19 cellular contexts compared by ENCODE assay signal in genomic region chr16:74657873-74658642, GRCh38. TPM values are rescaled to one million over a fixed set of nuclear protein-coding genes. Genes with fewer than 3 reads are reported as not detected.
DNase-seq lines count a peak whose midpoint lies in the region; ATAC-seq and TF ChIP-seq lines count a peak whose summit lies in the region.
"Had no signal": no experiment of that assay in that cellular context is flagged by ENCODE, and none has a peak within 500 bp of the region (broad histone marks: within the 10 kb centered on the region; RNA-seq: fewer than 3 reads in every experiment).

No MANE protein-coding gene starts in this region.

- H3K4me2 ChIP-seq in BLaER1: peak overlapping the region; percentile 44
- H3K4me2 ChIP-seq: hepatocyte, SK-N-SH had no signal

- POLR2A ChIA-PET in CD8-positive, alpha-beta T cell (lab: Charles Lee): interaction anchor here (0.6 kb wide), 1 partner anchor 775 kb away, joined by 6 read pairs; the partner anchor contains the start of gene CFDP1
- POLR2A ChIA-PET in activated CD8-positive, alpha-beta T cell treated with anti-CD3 and anti-CD28 coated beads, Interleukin-2, amount 10 ng/mL, durations not matched to agents 7 days and 5 days (lab: Charles Lee): interaction anchor here (0.7 to 2.2 kb wide), 2 partner anchors 9 to 37 kb away, joined by 3 to 10 read pairs; partner anchors contain the start of gene RFWD3

- CTCF ChIA-PET in CD8-positive, alpha-beta T cell (lab: Charles Lee): no interaction called here
- CTCF ChIA-PET in activated CD8-positive, alpha-beta T cell treated with anti-CD3 and anti-CD28 coated beads, Interleukin-2, amount 10 ng/mL, durations not matched to agents 7 days and 5 days (lab: Charles Lee): no interaction called here

- H3K36me3 Mint-ChIP-seq in CD8-positive, alpha-beta T cell: peaks cover 78% of the 10 kb centered on the region
- H3K36me3 Mint-ChIP-seq in activated CD8-positive, alpha-beta T cell treated with anti-CD3 and anti-CD28 coated beads, Interleukin-2, amount 10 ng/mL, durations not matched to agents 7 days and 5 days (ENCODE audit: low read depth): peaks cover 78% of the 10 kb centered on the region
- H3K36me3 Mint-ChIP-seq in immature natural killer cell: peaks cover 6 to 36% (median 11%) of the 10 kb centered on the region in 3 donors

- no peak overlapping the region for H3K9ac ChIP-seq in BLaER1
- H3K9ac ChIP-seq: SK-N-SH had no signal

- intact Hi-C loops in CD8-positive, alpha-beta T cell (cut with DNase I, micrococcal nuclease): no loop called here
- intact Hi-C loops in left ventricle myocardium superior (cut with micrococcal nuclease): no loop called here

- TF ChIP-seq CTCF in CD8-positive, alpha-beta T cell (IDR thresholded peaks at IDR 0.05): no peak

- peaks cover 57% of the 10 kb centered on the region for H3K4me1 ChIP-seq in BLaER1
- peaks cover 46% of the 10 kb centered on the region for H3K4me1 ChIP-seq in CD8-positive, alpha-beta T cell (ENCODE audit: insufficient read depth, low read length)
- H3K4me1 ChIP-seq: breast epithelium had no signal

- peaks cover 100% of the 10 kb centered on the region for H4K20me1 ChIP-seq in BLaER1

- H3K4me3 ChIP-seq in BLaER1: no peak overlapping the region
- no peak overlapping the region for H3K4me3 ChIP-seq in CD8-positive, alpha-beta T cell (ENCODE audit: low read depth, low read length)
- H3K4me3 ChIP-seq: breast epithelium, hepatocyte had no signal

- peaks cover 78% of the 10 kb centered on the region for H3K4me1 Mint-ChIP-seq in CD8-positive, alpha-beta T cell (ENCODE audit: low read depth)
- H3K4me1 Mint-ChIP-seq in activated CD8-positive, alpha-beta T cell treated with anti-CD3 and anti-CD28 coated beads, Interleukin-2, amount 10 ng/mL, durations not matched to agents 7 days and 5 days (ENCODE audit: low read depth): peaks cover 76% of the 10 kb centered on the region
- peaks cover 57 to 89% of the 10 kb centered on the region in 2 donors for H3K4me1 Mint-ChIP-seq in immature natural killer cell

- H3K27ac ChIP-seq in BLaER1: no peak overlapping the region
- H3K27ac ChIP-seq in CD8-positive, alpha-beta T cell (ENCODE audit: low read depth, low read length): no peak overlapping the region
- H3K27ac ChIP-seq: breast epithelium, hepatocyte had no signal

- H3K27me3 ChIP-seq in BLaER1: no peaks in the 10 kb centered on the region
- H3K27me3 ChIP-seq in CD8-positive, alpha-beta T cell (ENCODE audit: insufficient read depth, low read length): no peaks in the 10 kb centered on the region
- H3K27me3 ChIP-seq: breast epithelium, hepatocyte had no signal

- no peaks in the 10 kb centered on the region for H3K9me3 ChIP-seq in BLaER1
- H3K9me3 ChIP-seq in CD8-positive, alpha-beta T cell (ENCODE audit: low read length): no peaks in the 10 kb centered on the region
- H3K9me3 ChIP-seq: breast epithelium, SK-N-SH had no signal

- no peaks in the 10 kb centered on the region for H3K9me3 Mint-ChIP-seq in CD8-positive, alpha-beta T cell
- H3K9me3 Mint-ChIP-seq in activated CD8-positive, alpha-beta T cell treated with anti-CD3 and anti-CD28 coated beads, Interleukin-2, amount 10 ng/mL, durations not matched to agents 7 days and 5 days (ENCODE audit: insufficient read depth): no peaks in the 10 kb centered on the region
- no peaks in the 10 kb centered on the region for H3K9me3 Mint-ChIP-seq in immature natural killer cell
- H3K9me3 Mint-ChIP-seq: activated naive CD4-positive, alpha-beta T cell treated with anti-CD3 and anti-CD28 coated beads, Interleukin-2, amount 50 U/mL, for 72 hours had no signal

- no peak for ATAC-seq in CD8-positive, alpha-beta T cell
- ATAC-seq in activated CD8-positive, alpha-beta T cell treated with anti-CD3 and anti-CD28 coated beads, Interleukin-2, amount 10 ng/mL, durations not matched to agents 7 days and 5 days: no peak
- ATAC-seq in left ventricle myocardium superior: no peak
- ATAC-seq in GM18517 (IDR thresholded peaks at IDR 0.05; ENCODE audit: unreplicated experiment): no peak
- ATAC-seq in HG02970 (IDR thresholded peaks at IDR 0.05; ENCODE audit: low FRiP score, unreplicated experiment): no peak
- ATAC-seq: HepG2, Panc1 had no signal

- peak overlapping the region; percentile 68 for H3K27ac Mint-ChIP-seq in CD8-positive, alpha-beta T cell
- no peak overlapping the region for H3K27ac Mint-ChIP-seq in activated CD8-positive, alpha-beta T cell treated with anti-CD3 and anti-CD28 coated beads, Interleukin-2, amount 10 ng/mL, durations not matched to agents 7 days and 5 days
- H3K27ac Mint-ChIP-seq in immature natural killer cell: peak overlapping the region in 5 of 6 donors; percentile 23 to 85 (median 31)

- peak overlapping the region; percentile 23 for H3K4me3 Mint-ChIP-seq in CD8-positive, alpha-beta T cell
- H3K4me3 Mint-ChIP-seq in activated CD8-positive, alpha-beta T cell treated with anti-CD3 and anti-CD28 coated beads, Interleukin-2, amount 10 ng/mL, durations not matched to agents 7 days and 5 days: peak overlapping the region; percentile 27
- H3K4me3 Mint-ChIP-seq in immature natural killer cell: peak overlapping the region in 4 of 5 donors; percentile 8 to 35 (median 20)

- H3K36me3 ChIP-seq in BLaER1: peaks cover 98% of the 10 kb centered on the region
- peaks cover 26% of the 10 kb centered on the region for H3K36me3 ChIP-seq in CD8-positive, alpha-beta T cell (ENCODE audit: insufficient read depth, low read length)
- H3K36me3 ChIP-seq: breast epithelium had no signal

- no peaks in the 10 kb centered on the region for H3K27me3 Mint-ChIP-seq in CD8-positive, alpha-beta T cell (ENCODE audit: low read depth)
- H3K27me3 Mint-ChIP-seq in activated CD8-positive, alpha-beta T cell treated with anti-CD3 and anti-CD28 coated beads, Interleukin-2, amount 10 ng/mL, durations not matched to agents 7 days and 5 days (ENCODE audit: low read depth): no peaks in the 10 kb centered on the region
- H3K27me3 Mint-ChIP-seq in immature natural killer cell (ENCODE audit: low read depth in 3 of 3): no peaks in the 10 kb centered on the region

- no peak for DNase-seq in CD8-positive, alpha-beta T cell
- DNase-seq in activated CD8-positive, alpha-beta T cell treated with anti-CD3 and anti-CD28 coated beads, Interleukin-2, amount 10 ng/mL, durations not matched to agents 7 days and 5 days: no peak
- no peak for DNase-seq in immature natural killer cell
- no peak for DNase-seq in left ventricle myocardium superior
- DNase-seq in NAMALWA (ENCODE audit: low spot score): no peak
- DNase-seq: DMS53; kidney glomerular epithelial cell; MM.1S; NCI-H774; SK-N-SH; stimulated activated CD4-positive, alpha-beta T cell treated with anti-CD3 and anti-CD28 coated beads, Interleukin-2, amount 100 ng/mL, for 48 hours had no signal

RNA-seq across cellular contexts. Expression of gene RFWD3, which starts 8.6 kb away (rescaled TPM):
- 10 to 100 TPM; 43.7 to 49.7 TPM for total RNA-seq in CD8-positive, alpha-beta T cell
- 100 to 1,000 TPM; 119 to 120 TPM for total RNA-seq in activated CD8-positive, alpha-beta T cell treated with anti-CD3 and anti-CD28 coated beads, Interleukin-2, amount 10 ng/mL, durations not matched to agents 7 days and 5 days
- polyA plus RNA-seq in immature natural killer cell: 10 to 100 TPM in 2 of 3 donors, 1 to 10 TPM in 1; 8.3 to 21.7 (median 14.5) TPM
- total RNA-seq in left ventricle myocardium superior: 4.6 TPM

RNA-seq across cellular contexts. Expression of gene MLKL, which starts 42.6 kb away (rescaled TPM):
- total RNA-seq in CD8-positive, alpha-beta T cell: 10 to 100 TPM; 12.1 to 13.2 TPM
- 10 to 100 TPM; 29.5 to 31.3 TPM for total RNA-seq in activated CD8-positive, alpha-beta T cell treated with anti-CD3 and anti-CD28 coated beads, Interleukin-2, amount 10 ng/mL, durations not matched to agents 7 days and 5 days
- 10 to 100 TPM in 2 of 3 donors, 1 to 10 TPM in 1; 8.3 to 13.8 (median 12.5) TPM for polyA plus RNA-seq in immature natural killer cell
- 4.7 TPM for total RNA-seq in left ventricle myocardium superior

RNA-seq across cellular contexts. Expression of gene GLG1, which starts 51.1 kb away (rescaled TPM):
- total RNA-seq in CD8-positive, alpha-beta T cell: 10 to 100 TPM; 73.7 to 79.4 TPM
- total RNA-seq in activated CD8-positive, alpha-beta T cell treated with anti-CD3 and anti-CD28 coated beads, Interleukin-2, amount 10 ng/mL, durations not matched to agents 7 days and 5 days: 100 to 1,000 TPM; 110 to 112 TPM
- polyA plus RNA-seq in immature natural killer cell: 100 to 1,000 TPM in 1 of 3 donors, 10 to 100 TPM in 2; 80.8 to 190 (median 86.3) TPM
- 80.0 TPM for total RNA-seq in left ventricle myocardium superior
